In genomic region chr3:124813541-124813940, GRCh38 we compare ENCODE assay signal across 17 cellular contexts.
A peak's percentile ranks its signal among the peaks of the same experiment; 100 is the strongest.
DNase-seq lines count a peak whose midpoint lies in the region; ATAC-seq, FAIRE-seq and TF ChIP-seq lines count a peak whose summit lies in the region.
"Had no signal": no experiment of that assay in that cellular context is flagged by ENCODE, and none has a peak within 500 bp of the region (broad histone marks: within the 10 kb centered on the region; RNA-seq: fewer than 3 reads in every experiment).

No MANE protein-coding gene starts in this region.

- no peak for TF ChIP-seq CTCF in IMR-90 (conservative IDR thresholded peaks at IDR 0.05; ENCODE audit: low read depth, low read length)
- no peak for TF ChIP-seq CTCF in bronchial epithelial cell (IDR thresholded peaks at IDR 0.05; ENCODE audit: insufficient read depth, low read length, severe bottlenecking)
- no peak for TF ChIP-seq CTCF in adrenal gland (IDR thresholded peaks at IDR 0.05)

- H3K9me3 ChIP-seq in IMR-90 (ENCODE audit: control insufficient read depth, insufficient read depth, low read length) (no peaks in the 10 kb centered on the region), mucosa of rectum (ENCODE audit: control insufficient read depth in 2 of 2, low read length in 2 of 2) (no peaks in the 10 kb centered on the region), adrenal gland (replicated peaks in 1 of 3) (no peaks in the 10 kb centered on the region)
- no peaks in the 10 kb centered on the region for H3K9me3 ChIP-seq in naive thymus-derived CD4-positive, alpha-beta T cell (ENCODE audit: control insufficient read depth in 2 of 3, low read length in 3 of 3)

- no peak for TF ChIP-seq RAD21 in IMR-90 (IDR thresholded peaks at IDR 0.05; ENCODE audit: low read length)

- H3K79me1 ChIP-seq in IMR-90 (ENCODE audit: low read depth in 1 of 2, low read length in 2 of 2): peaks cover 4 to 47% of the 10 kb centered on the region in 2 experiments

- H2AK5ac ChIP-seq in IMR-90 (ENCODE audit: low read depth, low read length): peak overlapping the region; percentile 89

- H4K8ac ChIP-seq in IMR-90 (ENCODE audit: low read depth in 2 of 2, low read length in 2 of 2): peak overlapping the region; percentile 2 to 67; a peak in 2 of 4 replicates

- H3K36me3 Mint-ChIP-seq in naive thymus-derived CD4-positive, alpha-beta T cell: no peaks in the 10 kb centered on the region
- H3K36me3 Mint-ChIP-seq: immature natural killer cell had no signal

- peak; percentile 88 for FAIRE-seq in bronchial epithelial cell (lab: Jason Lieb, UNC)
- FAIRE-seq: colon, G401.6, TTC549 had no signal

- H3K4me3 Mint-ChIP-seq in naive thymus-derived CD4-positive, alpha-beta T cell: no peak overlapping the region
- H3K4me3 Mint-ChIP-seq: neural crest cell had no signal

- intact Hi-C loops in IMR-90 (cut with micrococcal nuclease) (loop anchor here (5.0 kb wide), 1 partner anchor 41 kb away; no protein-coding TSS in a partner anchor), adrenal gland (cut with DNase I) (no loop called here)
- intact Hi-C loops in naive thymus-derived CD4-positive, alpha-beta T cell (cut with micrococcal nuclease): no loop called here

- H2AFZ ChIP-seq in IMR-90 (replicated peaks; ENCODE audit: low read length, poor library complexity): no peak overlapping the region

- H3K9me3 Mint-ChIP-seq in naive thymus-derived CD4-positive, alpha-beta T cell: no peaks in the 10 kb centered on the region
- H3K9me3 Mint-ChIP-seq: immature natural killer cell, neural crest cell had no signal

- dilution Hi-C loops in IMR-90 (cut with HindIII; ENCODE audit: low sequenced_read_pairs, unreplicated experiment): no loop called here

- H3K4ac ChIP-seq in IMR-90 (ENCODE audit: low read depth, low read length): peak overlapping the region; percentile 90

- ATAC-seq in IMR-90 (ENCODE audit: low read depth) (no peak), GM21528 (IDR thresholded peaks at IDR 0.05; ENCODE audit: low FRiP score, unreplicated experiment) (no peak)
- ATAC-seq in naive thymus-derived CD4-positive, alpha-beta T cell: no peak

- POLR2A ChIA-PET in IMR-90 (lab: Charles Lee; ENCODE audit: unreplicated experiment): no interaction called here
- POLR2A ChIA-PET in naive thymus-derived CD4-positive, alpha-beta T cell (lab: Charles Lee): no interaction called here

- CTCF ChIA-PET in IMR-90 (lab: Yijun Ruan, JAX): no interaction called here
- CTCF ChIA-PET in naive thymus-derived CD4-positive, alpha-beta T cell (lab: Charles Lee): no interaction called here

- H3K27ac Mint-ChIP-seq in naive thymus-derived CD4-positive, alpha-beta T cell: no peak overlapping the region

- peak overlapping the region; percentile 53 for H3K14ac ChIP-seq in IMR-90 (replicated peaks; ENCODE audit: low read depth, low read length)

- H2BK20ac ChIP-seq in IMR-90 (ENCODE audit: low read depth, low read length): peak overlapping the region; percentile 78; the same call in 1 of the 2 replicates

- H3K27ac ChIP-seq in IMR-90 (ENCODE audit: insufficient read depth, low read length) (peak overlapping the region; percentile 38; the same call in 1 of the 2 replicates), mucosa of rectum (ENCODE audit: low read depth in 2 of 2, low read length in 2 of 2) (peak overlapping the region; percentile 38 to 83), temporal lobe (ENCODE audit: low read depth, low read length) (peak overlapping the region; percentile 23), adrenal gland (no peak overlapping the region)
- no peak overlapping the region for H3K27ac ChIP-seq in naive thymus-derived CD4-positive, alpha-beta T cell (ENCODE audit: low read depth, low read length)
- H3K27ac ChIP-seq: C4-2B had no signal

- no peak overlapping the region for H3K56ac ChIP-seq in IMR-90 (ENCODE audit: extremely low read depth, insufficient read depth, low read length)

- H3K36me3 ChIP-seq in IMR-90 (ENCODE audit: control insufficient read depth, insufficient read depth, low read length) (peaks cover 24% of the 10 kb centered on the region), bronchial epithelial cell (ENCODE audit: control insufficient read depth, insufficient read depth, low read length) (no peaks in the 10 kb centered on the region), mucosa of rectum (ENCODE audit: control insufficient read depth in 2 of 2, insufficient read depth in 2 of 2, low read length in 2 of 2) (peaks cover 3 to 4% of the 10 kb centered on the region in 2 donors), adrenal gland (replicated peaks in 1 of 2) (peaks cover 0 to 17% of the 10 kb centered on the region in 2 donors)
- H3K36me3 ChIP-seq in naive thymus-derived CD4-positive, alpha-beta T cell (ENCODE audit: control insufficient read depth in 2 of 3, insufficient read depth in 3 of 3, low read length in 3 of 3): no peaks in the 10 kb centered on the region

- peaks cover 0 to 19% (median 0%) of the 10 kb centered on the region in 5 donors for H3K27me3 Mint-ChIP-seq in naive thymus-derived CD4-positive, alpha-beta T cell

- peak overlapping the region; percentile 60; the same call in 1 of the 2 replicates for H2BK120ac ChIP-seq in IMR-90 (ENCODE audit: low read depth, low read length)

- H3K18ac ChIP-seq in IMR-90 (ENCODE audit: low read depth, low read length): peak overlapping the region; percentile 18

- TF ChIP-seq POLR2A in IMR-90 (IDR thresholded peaks at IDR 0.05; ENCODE audit: low read depth, low read length): no peak
- no peak for TF ChIP-seq POLR2A in adrenal gland (IDR thresholded peaks at IDR 0.05)

- H3K4me2 ChIP-seq in IMR-90 (ENCODE audit: low read depth, low read length): no peak overlapping the region; the same call in 1 of the 2 replicates

- H4K5ac ChIP-seq in IMR-90 (ENCODE audit: low read depth, low read length): peak overlapping the region; percentile 4; the same call in 1 of the 2 replicates

- no TSS peak for BruUV-seq in IMR-90 (replicated peaks; lab: Mats Ljungman, UMichigan)

- H3K27me3 ChIP-seq in IMR-90 (ENCODE audit: control insufficient read depth, insufficient read depth, low read length) (no peaks in the 10 kb centered on the region), bronchial epithelial cell (ENCODE audit: control insufficient read depth, insufficient read depth, low read length) (no peaks in the 10 kb centered on the region), mucosa of rectum (ENCODE audit: control insufficient read depth in 2 of 2, insufficient read depth in 2 of 2, low read length in 2 of 2) (no peaks in the 10 kb centered on the region), adrenal gland (no peaks in the 10 kb centered on the region)
- no peaks in the 10 kb centered on the region for H3K27me3 ChIP-seq in naive thymus-derived CD4-positive, alpha-beta T cell (ENCODE audit: control insufficient read depth in 2 of 2, insufficient read depth in 2 of 2, low read length in 2 of 2)

- H3K9me1 ChIP-seq in IMR-90 (ENCODE audit: insufficient read depth, low read length): peaks cover 39% of the 10 kb centered on the region

- peak overlapping the region; percentile 81; the same call in 1 of the 2 replicates for H3K23ac ChIP-seq in IMR-90 (ENCODE audit: low read depth, low read length)

- H3K9ac ChIP-seq in IMR-90 (ENCODE audit: low read depth, low read length) (no peak overlapping the region), mucosa of rectum (ENCODE audit: low read depth in 1 of 2, low read length in 2 of 2) (peak overlapping the region in 1 of 2 donors; percentile 21)

- DNase-seq in IMR-90: no peak
- DNase-seq in bronchial epithelial cell (ENCODE audit: low read depth): no peak
- DNase-seq in adrenal gland: no peak
- DNase-seq in naive thymus-derived CD4-positive, alpha-beta T cell: no peak
- DNase-seq: activated naive CD4-positive, alpha-beta T cell treated with Interleukin-2 at 50 U/mL for 16 hours; immature natural killer cell; NCI-H1105 treated with DMSO at 0.1 percent for 48 hours; NCI-H446 treated with DMSO at 0.1 percent for 48 hours; stimulated activated CD4-positive, alpha-beta T cell treated with anti-CD3 and anti-CD28 coated beads, Interleukin-1b, Interleukin-23, amount 100 ng/mL, for 48 hours had no signal

- H2AK9ac ChIP-seq in IMR-90 (replicated peaks; ENCODE audit: low read depth, low read length, poor library complexity): no peak overlapping the region

- peak overlapping the region; percentile 59; the same call in 2 of the 3 replicates for H2BK15ac ChIP-seq in IMR-90 (ENCODE audit: low read depth, low read length)

- in situ Hi-C loops in IMR-90 (cut with MboI; ENCODE audit: low sequenced_read_pairs): no loop called here

- peaks cover 0 to 1% (median 0%) of the 10 kb centered on the region in 7 donors for H3K4me1 Mint-ChIP-seq in naive thymus-derived CD4-positive, alpha-beta T cell

- peaks cover 21% of the 10 kb centered on the region; the same call in 1 of the 2 replicates for H4K20me1 ChIP-seq in IMR-90 (ENCODE audit: insufficient read depth, low read length)

- H4K91ac ChIP-seq in IMR-90 (ENCODE audit: insufficient read depth, low read depth, low read length): no peak overlapping the region

- H3K4me3 ChIP-seq in IMR-90 (ENCODE audit: insufficient read depth, low read depth, low read length): no peak overlapping the region
- H3K4me3 ChIP-seq in bronchial epithelial cell (ENCODE audit: low read depth, low read length): no peak overlapping the region
- H3K4me3 ChIP-seq in mucosa of rectum (ENCODE audit: low read length in 2 of 2): peak overlapping the region in 1 of 2 donors; percentile 5
- H3K4me3 ChIP-seq in adrenal gland: no peak overlapping the region
- no peak overlapping the region for H3K4me3 ChIP-seq in naive thymus-derived CD4-positive, alpha-beta T cell (ENCODE audit: low read length)

- H2BK5ac ChIP-seq in IMR-90 (ENCODE audit: low read depth, low read length, poor library complexity, severe bottlenecking): peak overlapping the region; percentile 55

- H3K4me1 ChIP-seq in IMR-90 (ENCODE audit: control insufficient read depth, insufficient read depth, low read length) (peaks cover 22% of the 10 kb centered on the region), mucosa of rectum (ENCODE audit: control insufficient read depth in 2 of 2, insufficient read depth in 2 of 2, low read length in 2 of 2) (peaks cover 35 to 50% of the 10 kb centered on the region in 2 donors), adrenal gland (replicated peaks in 1 of 2) (peaks cover 0 to 6% of the 10 kb centered on the region in 2 donors)
- no peaks in the 10 kb centered on the region for H3K4me1 ChIP-seq in naive thymus-derived CD4-positive, alpha-beta T cell (ENCODE audit: control insufficient read depth in 2 of 2, insufficient read depth in 2 of 2, low read length in 2 of 2)

TF ChIP-seq in IMR-90, 13 proteins besides CTCF, POLR2A, EP300 and RAD21 (continues in another document):
- TF ChIP-seq MAFK (IDR thresholded peaks at IDR 0.05; ENCODE audit: low read depth, low read length): no peak
- no peak for TF ChIP-seq FOS (IDR thresholded peaks at IDR 0.05; ENCODE audit: low read depth, low read length)
- TF ChIP-seq SMC3 (IDR thresholded peaks at IDR 0.05; ENCODE audit: low read depth, low read length): no peak
- no peak for TF ChIP-seq CEBPB (IDR thresholded peaks at IDR 0.05; ENCODE audit: low read depth, low read length)

Comparison
In these comparisons a context has a peak if more than half of its experiments do, and no peak if none do; other contexts are left out.
1. H3K27ac ChIP-seq: peak in IMR-90 (single experiment), mucosa of rectum (2 of 2) and temporal lobe (single experiment); none in adrenal gland (0 of 5) and naive thymus-derived CD4-positive, alpha-beta T cell (single experiment).